29 cellular contexts compared by ENCODE assay signal in genomic region chr16:86424413-86424812, GRCh38.
DNase-seq lines count a peak whose midpoint lies in the region; ATAC-seq lines count a peak whose summit lies in the region.
"Had no signal": no experiment of that assay in that cellular context is flagged by ENCODE, and none has a peak within 500 bp of the region (broad histone marks: within the 10 kb centered on the region; RNA-seq: fewer than 3 reads in every experiment).

No MANE protein-coding gene starts in this region.

- H3K9me3 Mint-ChIP-seq in activated T-cell treated with anti-CD3 and anti-CD28 coated beads, Interleukin-2, amount 50 U/mL, for 24 hours: peaks cover 11% of the 10 kb centered on the region
- H3K9me3 Mint-ChIP-seq: activated CD4-positive, alpha-beta memory T cell treated with anti-CD3 and anti-CD28 coated beads, Interleukin-2, amount 10 ng/mL, durations not matched to agents 7 days and 5 days had no signal

- WGBS in GM23248 (ENCODE audit: low coverage in 1 of 2, low lambda C conversion rate in 2 of 2, missing lambda C conversion rate in 2 of 2), 2 experiments: 27 to 33% methylated on average over 10 of the region's 10 CpGs
- 7 to 12% methylated on average over 10 of the region's 10 CpGs for WGBS in aorta, 2 donors

- H3K4me1 ChIP-seq in GM23248 (ENCODE audit: insufficient read depth) (no peaks in the 10 kb centered on the region), rectal smooth muscle tissue (ENCODE audit: control insufficient read depth, insufficient read depth, low read length) (peaks cover 26% of the 10 kb centered on the region), aorta (ENCODE audit: control insufficient read depth in 1 of 2, insufficient read depth in 2 of 2, low read length in 2 of 2) (no peaks in the 10 kb centered on the region)
- H3K4me1 ChIP-seq: A549, ascending aorta, psoas muscle had no signal

- no peaks in the 10 kb centered on the region for H3F3A ChIP-seq in GM23248 (ENCODE audit: insufficient read depth)

- no peaks in the 10 kb centered on the region for H3K9me2 ChIP-seq in GM23248 (ENCODE audit: insufficient read depth)

- in situ Hi-C loops in GM23248 (cut with MboI): no loop called here

- H3K79me2 ChIP-seq in GM23248 (ENCODE audit: insufficient read depth): no peaks in the 10 kb centered on the region

- no peak overlapping the region for H2AFZ ChIP-seq in GM23248

- no peaks in the 10 kb centered on the region for H3K36me3 Mint-ChIP-seq in activated T-cell treated with anti-CD3 and anti-CD28 coated beads, Interleukin-2, amount 50 U/mL, for 24 hours (ENCODE audit: low read depth)
- H3K36me3 Mint-ChIP-seq: activated naive CD8-positive, alpha-beta T cell; IgD-negative memory B cell had no signal

- H3K9ac ChIP-seq in GM23248 (no peak overlapping the region), rectal smooth muscle tissue (ENCODE audit: low read length) (no peak overlapping the region)

- no peak overlapping the region for H3K27ac ChIP-seq in GM23248
- peak overlapping the region; percentile 51 for H3K27ac ChIP-seq in rectal smooth muscle tissue (ENCODE audit: low read depth, low read length)
- no peak overlapping the region for H3K27ac ChIP-seq in aorta (ENCODE audit: low read depth in 1 of 2, low read length in 2 of 2)
- H3K27ac ChIP-seq: A549, ascending aorta, psoas muscle, RWPE1 had no signal

- intact Hi-C loops in aorta (cut with DNase I): no loop called here

- DNase-seq in GM23248 (peak; percentile 9), amniotic epithelial cell (ENCODE audit: low read depth) (peak; percentile 70), foreskin melanocyte (peak; percentile 52), GM19238 (ENCODE audit: insufficient read length, low spot score) (no peak), aorta (no peak)
- no peak for DNase-seq in activated T-cell treated with anti-CD3 and anti-CD28 coated beads, Interleukin-2, amount 50 U/mL, for 24 hours
- DNase-seq: activated CD4-positive, alpha-beta memory T cell treated with anti-CD3 and anti-CD28 coated beads, Interleukin-2, amount 10 ng/mL, durations not matched to agents 7 days and 5 days; activated CD4-positive, alpha-beta T cell treated with anti-CD3 and anti-CD28 coated beads for 1 hour; activated CD8-positive, alpha-beta memory T cell treated with anti-CD3 and anti-CD28 coated beads, Interleukin-2, amount 50 U/mL, for 48 hours; CD4-positive, alpha-beta memory T cell; central memory CD4-positive, alpha-beta T cell; dermis blood vessel endothelial cell; DMS 273 treated with DMSO at 0.1 percent for 48 hours; heart left ventricle; left cardiac atrium; mammary epithelial cell; NCI-H1092 treated with DMSO at 0.1 percent for 48 hours; NCI-H187 treated with DMSO at 0.1 percent for 48 hours; NCI-H526 treated with DMSO at 0.1 percent for 48 hours; psoas muscle; stimulated activated naive CD8-positive, alpha-beta T cell treated with anti-CD3 and anti-CD28 coated beads, Interleukin-15, Interleukin-2, amounts not matched to agents 100 U/mL and 50 U/mL, for 24 hours; T-helper 1 cell had no signal

- no peak for ATAC-seq in aorta (ENCODE audit: low FRiP score)
- no peak for ATAC-seq in HG03432 (IDR thresholded peaks at IDR 0.05; ENCODE audit: unreplicated experiment)
- ATAC-seq: A549; heart left ventricle; left cardiac atrium; psoas muscle; stimulated activated naive CD8-positive, alpha-beta T cell treated with anti-CD3 and anti-CD28 coated beads, Interleukin-15, Interleukin-2, amounts not matched to agents 100 U/mL and 50 U/mL, for 24 hours had no signal

- H3K4me3 ChIP-seq in GM23248 (no peak overlapping the region), rectal smooth muscle tissue (ENCODE audit: low read length) (no peak overlapping the region), aorta (ENCODE audit: low read length in 2 of 2) (no peak overlapping the region)
- H3K4me3 ChIP-seq: A549, ascending aorta, heart left ventricle, psoas muscle had no signal

- H3K4me1 Mint-ChIP-seq in activated T-cell treated with anti-CD3 and anti-CD28 coated beads, Interleukin-2, amount 50 U/mL, for 24 hours (ENCODE audit: low read depth): no peaks in the 10 kb centered on the region
- H3K4me1 Mint-ChIP-seq: activated CD4-positive, alpha-beta memory T cell treated with anti-CD3 and anti-CD28 coated beads, Interleukin-2, amount 10 ng/mL, durations not matched to agents 7 days and 5 days; CD4-positive, alpha-beta memory T cell; IgD-negative memory B cell had no signal

- H3K4me2 ChIP-seq in GM23248 (ENCODE audit: unreplicated experiment): no peak overlapping the region
- H3K4me2 ChIP-seq: A549 had no signal

- H4K20me1 ChIP-seq in GM23248 (ENCODE audit: insufficient read depth): no peaks in the 10 kb centered on the region

- H3K27me3 ChIP-seq in GM23248 (replicated peaks; ENCODE audit: insufficient read depth): peaks cover 27% of the 10 kb centered on the region
- H3K27me3 ChIP-seq in rectal smooth muscle tissue (ENCODE audit: control insufficient read depth, insufficient read depth, low read length): no peaks in the 10 kb centered on the region
- H3K27me3 ChIP-seq in aorta (ENCODE audit: control insufficient read depth in 1 of 2, insufficient read depth in 2 of 2, low read length in 1 of 2): no peaks in the 10 kb centered on the region
- H3K27me3 ChIP-seq: ascending aorta had no signal

- H3K4me3 Mint-ChIP-seq in activated T-cell treated with anti-CD3 and anti-CD28 coated beads, Interleukin-2, amount 50 U/mL, for 24 hours: no peak overlapping the region
- H3K4me3 Mint-ChIP-seq: activated CD4-positive, alpha-beta memory T cell treated with anti-CD3 and anti-CD28 coated beads, Interleukin-2, amount 10 ng/mL, durations not matched to agents 7 days and 5 days; activated naive CD8-positive, alpha-beta T cell; CD4-positive, alpha-beta memory T cell; IgD-negative memory B cell had no signal

- no peaks in the 10 kb centered on the region for H3K36me3 ChIP-seq in GM23248 (ENCODE audit: low read depth)
- H3K36me3 ChIP-seq in rectal smooth muscle tissue (ENCODE audit: control insufficient read depth, insufficient read depth, low read length): no peaks in the 10 kb centered on the region
- no peaks in the 10 kb centered on the region for H3K36me3 ChIP-seq in aorta (ENCODE audit: control insufficient read depth in 1 of 2, insufficient read depth in 2 of 2, low read length in 1 of 2)
- H3K36me3 ChIP-seq: ascending aorta, heart left ventricle had no signal

- H3K9me3 ChIP-seq in GM23248 (ENCODE audit: low read depth) (no peaks in the 10 kb centered on the region), aorta (ENCODE audit: control insufficient read depth, low read length) (peaks cover 9% of the 10 kb centered on the region)

- H3K27ac Mint-ChIP-seq in activated T-cell treated with anti-CD3 and anti-CD28 coated beads, Interleukin-2, amount 50 U/mL, for 24 hours: no peak overlapping the region
- H3K27ac Mint-ChIP-seq: activated CD4-positive, alpha-beta memory T cell treated with anti-CD3 and anti-CD28 coated beads, Interleukin-2, amount 10 ng/mL, durations not matched to agents 7 days and 5 days; activated naive CD8-positive, alpha-beta T cell; CD4-positive, alpha-beta memory T cell; IgD-negative memory B cell had no signal

- peaks cover 6% of the 10 kb centered on the region for H3K27me3 Mint-ChIP-seq in activated T-cell treated with anti-CD3 and anti-CD28 coated beads, Interleukin-2, amount 50 U/mL, for 24 hours
- H3K27me3 Mint-ChIP-seq: activated CD4-positive, alpha-beta memory T cell treated with anti-CD3 and anti-CD28 coated beads, Interleukin-2, amount 10 ng/mL, durations not matched to agents 7 days and 5 days had no signal

Comparison
In these comparisons a context has a peak if more than half of its experiments do, and no peak if none do; other contexts are left out.
1. DNase-seq: peak in GM23248 (single experiment), amniotic epithelial cell (single experiment) and foreskin melanocyte (single experiment); none in GM19238 (single experiment), aorta (0 of 2) and activated T-cell treated with anti-CD3 and anti-CD28 coated beads, Interleukin-2, amount 50 U/mL, for 24 hours (single experiment).